8 cellular contexts compared by ENCODE assay signal in genomic region chr1:146298575-146298897, GRCh38.
DNase-seq lines count a peak whose midpoint lies in the region; ATAC-seq and TF ChIP-seq lines count a peak whose summit lies in the region.
"Not testable (repeated sequence)": the region's sequence is repeated elsewhere in the genome, so short reads cannot be mapped to it uniquely, and the experiment has no call there.

No MANE protein-coding gene starts in this region.

- not testable (repeated sequence) for H3K4me1 ChIP-seq in lower lobe of right lung, upper lobe of right lung

- H3K4me1 Mint-ChIP-seq in activated naive CD8-positive, alpha-beta T cell treated with anti-CD3 and anti-CD28 coated beads, Interleukin-2, amount 50 U/mL, for 24 hours = not testable (repeated sequence)

- H3K9me3 Mint-ChIP-seq in activated naive CD8-positive, alpha-beta T cell treated with anti-CD3 and anti-CD28 coated beads, Interleukin-2, amount 50 U/mL, for 24 hours = not testable (repeated sequence)

- not testable (repeated sequence) for H3K4me3 ChIP-seq in lower lobe of right lung, upper lobe of right lung

- not testable (repeated sequence) for H3K36me3 Mint-ChIP-seq in activated naive CD8-positive, alpha-beta T cell treated with anti-CD3 and anti-CD28 coated beads, Interleukin-2, amount 50 U/mL, for 24 hours (ENCODE audit: low read depth)

- H3K27me3 ChIP-seq in lower lobe of right lung (ENCODE audit: low read depth); upper lobe of right lung: not testable (repeated sequence)

- not testable (repeated sequence) for TF ChIP-seq CTCF in lower lobe of right lung (IDR thresholded peaks at IDR 0.05); upper lobe of right lung (IDR thresholded peaks at IDR 0.05)

- not testable (repeated sequence) for H3K9me3 ChIP-seq in lower lobe of right lung, upper lobe of right lung

- intact Hi-C loops in lower lobe of right lung (cut with DNase I); upper lobe of right lung (cut with DNase I): not testable (repeated sequence)

- H3K4me3 Mint-ChIP-seq in activated naive CD8-positive, alpha-beta T cell treated with anti-CD3 and anti-CD28 coated beads, Interleukin-2, amount 50 U/mL, for 24 hours = not testable (repeated sequence)

- not testable (repeated sequence) for H3K36me3 ChIP-seq in lower lobe of right lung, upper lobe of right lung

- not testable (repeated sequence) for H3K27me3 Mint-ChIP-seq in activated naive CD8-positive, alpha-beta T cell treated with anti-CD3 and anti-CD28 coated beads, Interleukin-2, amount 50 U/mL, for 24 hours

- not testable (repeated sequence) for H3K27ac Mint-ChIP-seq in activated naive CD8-positive, alpha-beta T cell treated with anti-CD3 and anti-CD28 coated beads, Interleukin-2, amount 50 U/mL, for 24 hours

- H3K27ac ChIP-seq in lower lobe of right lung, upper lobe of right lung: not testable (repeated sequence)

- peak; percentile 67 for ATAC-seq in GM18870 (IDR thresholded peaks at IDR 0.05; ENCODE audit: unreplicated experiment)
- ATAC-seq in GM21367 (IDR thresholded peaks at IDR 0.05; ENCODE audit: unreplicated experiment) = peak; percentile 83
- ATAC-seq in HG02623 (IDR thresholded peaks at IDR 0.05; ENCODE audit: unreplicated experiment) = peak; percentile 91
- ATAC-seq in HG03097 (IDR thresholded peaks at IDR 0.05; ENCODE audit: low FRiP score, unreplicated experiment) = peak; percentile 67
- ATAC-seq in HG03571 (IDR thresholded peaks at IDR 0.05; ENCODE audit: unreplicated experiment) = peak; percentile 71
- ATAC-seq in activated naive CD8-positive, alpha-beta T cell treated with anti-CD3 and anti-CD28 coated beads, Interleukin-2, amount 50 U/mL, for 24 hours = peak; percentile 98
- peak; percentile 97 to 98 for ATAC-seq in lower lobe of right lung
- ATAC-seq in upper lobe of right lung = peak; percentile 96

- DNase-seq in activated naive CD8-positive, alpha-beta T cell treated with anti-CD3 and anti-CD28 coated beads, Interleukin-2, amount 50 U/mL, for 24 hours; lower lobe of right lung; upper lobe of right lung: not testable (repeated sequence)
